ENCODE assay signal across 10 cellular contexts in the genomic region with DNA sequence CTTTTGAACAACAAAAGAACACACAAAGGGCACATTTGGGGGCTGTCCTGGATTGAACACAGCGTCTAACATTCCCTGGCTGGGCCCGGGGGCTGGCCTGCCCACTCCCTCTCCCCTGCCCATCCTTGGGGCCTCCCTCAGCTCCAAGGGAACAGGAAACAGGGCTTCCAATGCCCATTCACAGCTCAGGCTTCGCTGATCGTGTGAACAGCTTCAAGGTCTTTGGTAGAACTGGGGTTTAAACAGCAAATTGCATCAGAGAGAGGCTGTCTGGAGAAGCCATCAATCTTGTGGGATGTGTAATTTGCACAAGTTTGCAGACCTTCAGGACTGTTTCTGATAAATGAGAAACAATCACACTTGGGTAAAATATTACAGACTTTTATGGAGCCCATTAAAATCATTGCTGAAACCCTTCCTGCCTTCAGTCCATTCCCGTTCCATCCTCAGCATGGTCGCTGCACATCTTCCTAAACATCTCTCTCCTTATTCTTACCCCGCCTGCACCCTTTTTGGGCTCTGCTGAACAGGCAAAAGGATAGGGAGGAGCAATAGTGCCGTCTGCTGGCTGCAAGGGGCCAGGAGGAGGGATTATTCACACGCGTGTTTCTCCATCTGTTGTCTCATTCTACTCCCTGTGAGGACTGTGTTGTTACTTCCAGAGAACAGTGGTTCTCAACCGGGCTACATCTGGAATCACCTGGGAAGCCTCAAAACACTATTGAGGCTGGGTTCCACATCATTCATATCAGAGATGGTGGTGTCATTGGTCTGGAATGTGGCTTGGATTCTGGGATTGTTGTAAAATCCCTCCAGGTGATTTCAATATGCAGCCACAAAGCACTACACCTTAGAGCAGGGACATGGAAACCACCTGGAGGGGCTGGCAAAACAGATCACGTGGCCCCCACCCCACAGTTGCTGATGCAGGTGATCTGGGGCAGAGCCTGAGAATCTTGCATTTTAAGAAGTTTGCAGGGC.
A peak's percentile ranks its signal among the peaks of the same experiment; 100 is the strongest.
DNase-seq lines count a peak whose midpoint lies in the region; ATAC-seq and TF ChIP-seq lines count a peak whose summit lies in the region.
"Had no signal": no experiment of that assay in that cellular context is flagged by ENCODE, and none has a peak within 500 bp of the region (broad histone marks: within the 10 kb centered on the region; RNA-seq: fewer than 3 reads in every experiment).

No MANE protein-coding gene starts in this region.

- no peaks in the 10 kb centered on the region for H3K9me3 Mint-ChIP-seq in activated CD4-positive, alpha-beta T cell treated with anti-CD3 and anti-CD28 coated beads for 36 hours (ENCODE audit: low read depth)
- H3K9me3 Mint-ChIP-seq in stimulated activated naive CD8-positive, alpha-beta T cell treated with anti-CD3 and anti-CD28 coated beads, Interleukin-15, amount 100 ng/mL, for 72 hours: peaks cover 4 to 6% of the 10 kb centered on the region in 2 donors

- H3K4me1 ChIP-seq in aorta (ENCODE audit: control insufficient read depth in 1 of 2, insufficient read depth in 2 of 2, low read length in 2 of 2): no peaks in the 10 kb centered on the region

- no peak overlapping the region for H3K4me3 Mint-ChIP-seq in activated CD4-positive, alpha-beta T cell treated with anti-CD3 and anti-CD28 coated beads for 36 hours
- no peak overlapping the region for H3K4me3 Mint-ChIP-seq in stimulated activated naive CD8-positive, alpha-beta T cell treated with anti-CD3 and anti-CD28 coated beads, Interleukin-15, amount 100 ng/mL, for 72 hours
- H3K4me3 Mint-ChIP-seq: activated B cell treated with CpG ODN at 0.5 μM for 24 hours; CD4-positive, CD25-positive, alpha-beta regulatory T cell had no signal

- no peaks in the 10 kb centered on the region for H3K36me3 ChIP-seq in aorta (ENCODE audit: control insufficient read depth in 1 of 2, insufficient read depth in 2 of 2, low read length in 1 of 2)

- intact Hi-C loops in activated CD4-positive, alpha-beta T cell treated with anti-CD3 and anti-CD28 coated beads for 36 hours (cut with DNase I, micrococcal nuclease): loop anchor here in 1 of 2 experiments (1.0 kb wide), 1 partner anchor 114 kb away; no protein-coding TSS in a partner anchor
- intact Hi-C loops in aorta (cut with DNase I): loop anchor here in 1 of 2 donors (2.0 kb wide), 1 partner anchor 114 kb away; no protein-coding TSS in a partner anchor

- no peak for ATAC-seq in activated CD4-positive, alpha-beta T cell treated with anti-CD3 and anti-CD28 coated beads for 36 hours
- no peak for ATAC-seq in aorta (ENCODE audit: low FRiP score)
- no peak for ATAC-seq in stimulated activated naive CD8-positive, alpha-beta T cell treated with anti-CD3 and anti-CD28 coated beads, Interleukin-15, amount 100 ng/mL, for 72 hours

- WGBS in aorta, 2 donors: 51 to 53% methylated on average over 12 of the region's 12 CpGs

- peak; percentile 23 for DNase-seq in activated CD4-positive, alpha-beta T cell treated with anti-CD3 and anti-CD28 coated beads for 36 hours
- DNase-seq in activated CD4-positive, alpha-beta T cell treated with anti-CD3 and anti-CD28 coated beads, Interleukin-2, amount 50 U/mL, for 4 hours: no peak
- DNase-seq in NOMO-1 (lab: John Stamatoyannopoulos, UW; ENCODE audit: unreplicated experiment in 2 of 2): peak; percentile 23 to 40
- DNase-seq in fibroblast of the aortic adventitia (ENCODE audit: low read depth): no peak
- DNase-seq in substantia nigra (lab: John Stamatoyannopoulos, UW): peak in 34 of 49 donors; percentile 2 to 63 (median 26)
- DNase-seq in aorta: no peak
- no peak for DNase-seq in stimulated activated naive CD8-positive, alpha-beta T cell treated with anti-CD3 and anti-CD28 coated beads, Interleukin-15, amount 100 ng/mL, for 72 hours
- DNase-seq in MV-4-11 (lab: John Stamatoyannopoulos, UW): no peak
- DNase-seq: activated B cell treated with CpG ODN at 0.5 μM for 24 hours; CD4-positive, CD25-positive, alpha-beta regulatory T cell had no signal

- H3K9me3 ChIP-seq in aorta (ENCODE audit: control insufficient read depth, low read length): no peaks in the 10 kb centered on the region

- POLR2A ChIA-PET in activated CD4-positive, alpha-beta T cell treated with anti-CD3 and anti-CD28 coated beads for 36 hours (lab: Charles Lee): interaction anchor here (0.6 kb wide), 1 partner anchor 77 kb away, joined by 4 read pairs; no protein-coding TSS in a partner anchor

- H3K36me3 Mint-ChIP-seq in activated CD4-positive, alpha-beta T cell treated with anti-CD3 and anti-CD28 coated beads for 36 hours (ENCODE audit: low read depth): no peaks in the 10 kb centered on the region
- H3K36me3 Mint-ChIP-seq: CD4-positive, CD25-positive, alpha-beta regulatory T cell had no signal

- no peaks in the 10 kb centered on the region for H3K27me3 ChIP-seq in aorta (ENCODE audit: control insufficient read depth in 1 of 2, insufficient read depth in 2 of 2, low read length in 1 of 2)

- H3K27ac Mint-ChIP-seq in activated CD4-positive, alpha-beta T cell treated with anti-CD3 and anti-CD28 coated beads for 36 hours: no peak overlapping the region
- no peak overlapping the region for H3K27ac Mint-ChIP-seq in stimulated activated naive CD8-positive, alpha-beta T cell treated with anti-CD3 and anti-CD28 coated beads, Interleukin-15, amount 100 ng/mL, for 72 hours
- H3K27ac Mint-ChIP-seq: activated B cell treated with CpG ODN at 0.5 μM for 24 hours; CD4-positive, CD25-positive, alpha-beta regulatory T cell had no signal

- H3K27ac ChIP-seq in substantia nigra (ENCODE audit: low read depth, low read length, poor library complexity, severe bottlenecking): no peak overlapping the region
- H3K27ac ChIP-seq in aorta (ENCODE audit: low read depth in 1 of 2, low read length in 2 of 2): no peak overlapping the region

- peak; percentile 4 for TF ChIP-seq CTCF in fibroblast of the aortic adventitia (IDR thresholded peaks at IDR 0.05; ENCODE audit: insufficient read depth, low read length)

- H3K4me3 ChIP-seq in fibroblast of the aortic adventitia (ENCODE audit: low read depth, low read length) (no peak overlapping the region), aorta (ENCODE audit: low read length in 2 of 2) (no peak overlapping the region)

- peaks cover 16% of the 10 kb centered on the region for H3K27me3 Mint-ChIP-seq in activated CD4-positive, alpha-beta T cell treated with anti-CD3 and anti-CD28 coated beads for 36 hours
- H3K27me3 Mint-ChIP-seq in stimulated activated naive CD8-positive, alpha-beta T cell treated with anti-CD3 and anti-CD28 coated beads, Interleukin-15, amount 100 ng/mL, for 72 hours: peaks cover 40% of the 10 kb centered on the region

- CTCF ChIA-PET in activated CD4-positive, alpha-beta T cell treated with anti-CD3 and anti-CD28 coated beads for 36 hours (lab: Charles Lee): interaction anchor here (0.5 kb wide), 1 partner anchor 942 kb away, joined by 4 read pairs; no protein-coding TSS in a partner anchor

- H3K4me1 Mint-ChIP-seq in activated CD4-positive, alpha-beta T cell treated with anti-CD3 and anti-CD28 coated beads for 36 hours: no peaks in the 10 kb centered on the region
- H3K4me1 Mint-ChIP-seq in stimulated activated naive CD8-positive, alpha-beta T cell treated with anti-CD3 and anti-CD28 coated beads, Interleukin-15, amount 100 ng/mL, for 72 hours: no peaks in the 10 kb centered on the region
- H3K4me1 Mint-ChIP-seq: activated B cell treated with CpG ODN at 0.5 μM for 24 hours; CD4-positive, CD25-positive, alpha-beta regulatory T cell had no signal

Comparison
In these comparisons a context has a peak if more than half of its experiments do, and no peak if none do; other contexts are left out.
1. DNase-seq: peak in activated CD4-positive, alpha-beta T cell treated with anti-CD3 and anti-CD28 coated beads for 36 hours (single experiment), NOMO-1 (2 of 2) and substantia nigra (34 of 49); none in activated CD4-positive, alpha-beta T cell treated with anti-CD3 and anti-CD28 coated beads, Interleukin-2, amount 50 U/mL, for 4 hours (0 of 2), fibroblast of the aortic adventitia (single experiment), aorta (0 of 2), stimulated activated naive CD8-positive, alpha-beta T cell treated with anti-CD3 and anti-CD28 coated beads, Interleukin-15, amount 100 ng/mL, for 72 hours (0 of 2) and MV-4-11 (single experiment).